Comparison of ENCODE assay signal across 15 cellular contexts in genomic region chr1:18324246-18324645, GRCh38.
DNase-seq lines count a peak whose midpoint lies in the region; ATAC-seq and TF ChIP-seq lines count a peak whose summit lies in the region.
"Had no signal": no experiment of that assay in that cellular context is flagged by ENCODE, and none has a peak within 500 bp of the region (broad histone marks: within the 10 kb centered on the region; RNA-seq: fewer than 3 reads in every experiment).

No MANE protein-coding gene starts in this region.

- H3K36me3 Mint-ChIP-seq in activated naive CD4-positive, alpha-beta T cell treated with anti-CD3 and anti-CD28 coated beads, Interleukin-2, amount 10 ng/mL, durations not matched to agents 7 days and 5 days: no peaks in the 10 kb centered on the region
- H3K36me3 Mint-ChIP-seq: activated naive CD4-positive, alpha-beta T cell treated with anti-CD3 and anti-CD28 coated beads, Interleukin-2, amount 50 U/mL, for 72 hours; T-cell had no signal

- no peak for ATAC-seq in HG03457 (IDR thresholded peaks at IDR 0.05; ENCODE audit: unreplicated experiment)
- ATAC-seq: activated naive CD4-positive, alpha-beta T cell treated with anti-CD3 and anti-CD28 coated beads, Interleukin-2, amount 50 U/mL, for 72 hours; T-cell had no signal

- no peak overlapping the region for H3K4me3 ChIP-seq in OCI-LY1 (ENCODE audit: low read depth, low read length, poor library complexity, severe bottlenecking)
- H3K4me3 ChIP-seq in suprapubic skin: no peak overlapping the region

- no peaks in the 10 kb centered on the region for H3K4me1 Mint-ChIP-seq in activated naive CD4-positive, alpha-beta T cell treated with anti-CD3 and anti-CD28 coated beads, Interleukin-2, amount 10 ng/mL, durations not matched to agents 7 days and 5 days
- H3K4me1 Mint-ChIP-seq: T-cell had no signal

- H3K9me3 ChIP-seq in OCI-LY1 (ENCODE audit: low read length): no peaks in the 10 kb centered on the region
- H3K9me3 ChIP-seq in suprapubic skin: no peaks in the 10 kb centered on the region

- CTCF ChIA-PET in activated naive CD4-positive, alpha-beta T cell treated with anti-CD3 and anti-CD28 coated beads, Interleukin-2, amount 10 ng/mL, durations not matched to agents 7 days and 5 days (lab: Charles Lee): no interaction called here

- DNase-seq in germinal center (ENCODE audit: low spot score) (peak; percentile 12), suprapubic skin (ENCODE audit: low spot score in 2 of 2) (no peak), T-helper 2 cell (no peak)
- DNase-seq in activated naive CD4-positive, alpha-beta T cell treated with anti-CD3 and anti-CD28 coated beads, Interleukin-2, amount 10 ng/mL, durations not matched to agents 7 days and 5 days: no peak
- DNase-seq: activated CD4-positive, CD25-positive, alpha-beta regulatory T cell treated with anti-CD3 and anti-CD28 coated beads, Interleukin-2, amount 50 U/mL, for 72 hours; NCI-H1930; NCI-H524; T-cell had no signal

- no peak for TF ChIP-seq EP300 in suprapubic skin (IDR thresholded peaks at IDR 0.05)

- no peak overlapping the region for H3K4me2 ChIP-seq in OCI-LY1 (ENCODE audit: low read length)

- H3K27ac ChIP-seq in 22Rv1 (no peak overlapping the region), OCI-LY1 (ENCODE audit: low read depth, low read length, poor library complexity, severe bottlenecking) (no peak overlapping the region), suprapubic skin (no peak overlapping the region)
- H3K27ac ChIP-seq: HL-60 had no signal

- H3K27me3 ChIP-seq in OCI-LY1 (ENCODE audit: insufficient read depth, low read length): no peaks in the 10 kb centered on the region; the same call in 1 of the 2 replicates
- H3K27me3 ChIP-seq in suprapubic skin: peaks cover 25% of the 10 kb centered on the region

- 67% methylated on average over 10 of the region's 10 CpGs for WGBS in suprapubic skin

- no peaks in the 10 kb centered on the region for H3K9me2 ChIP-seq in OCI-LY1 (ENCODE audit: low read depth, low read length)

- TF ChIP-seq CTCF in 22Rv1 (IDR thresholded peaks at IDR 0.05) (peak; percentile 62), GM12872 (IDR thresholded peaks at IDR 0.05; ENCODE audit: insufficient read depth, low read depth, low read length) (peak; percentile 51), OCI-LY1 (IDR thresholded peaks at IDR 0.05; ENCODE audit: low read length) (peak; percentile 42; the same call in 1 of the 2 replicates), suprapubic skin (IDR thresholded peaks at IDR 0.05) (no peak)

- H3K27ac Mint-ChIP-seq in activated naive CD4-positive, alpha-beta T cell treated with anti-CD3 and anti-CD28 coated beads, Interleukin-2, amount 10 ng/mL, durations not matched to agents 7 days and 5 days: no peak overlapping the region
- H3K27ac Mint-ChIP-seq: activated naive CD4-positive, alpha-beta T cell treated with anti-CD3 and anti-CD28 coated beads, Interleukin-2, amount 50 U/mL, for 72 hours; nephron; T-cell had no signal

- H3K9me3 Mint-ChIP-seq in activated naive CD4-positive, alpha-beta T cell treated with anti-CD3 and anti-CD28 coated beads, Interleukin-2, amount 10 ng/mL, durations not matched to agents 7 days and 5 days: no peaks in the 10 kb centered on the region
- H3K9me3 Mint-ChIP-seq: activated naive CD4-positive, alpha-beta T cell treated with anti-CD3 and anti-CD28 coated beads, Interleukin-2, amount 50 U/mL, for 72 hours; T-cell had no signal

- H3K9ac ChIP-seq in OCI-LY1 (ENCODE audit: low read length): no peak overlapping the region

- H2AFZ ChIP-seq in OCI-LY1 (ENCODE audit: low read length): no peak overlapping the region

- no peak overlapping the region for H3K4me3 Mint-ChIP-seq in activated naive CD4-positive, alpha-beta T cell treated with anti-CD3 and anti-CD28 coated beads, Interleukin-2, amount 10 ng/mL, durations not matched to agents 7 days and 5 days
- H3K4me3 Mint-ChIP-seq: nephron, T-cell had no signal

- H3F3A ChIP-seq in OCI-LY1 (ENCODE audit: insufficient read depth, low read length): no peaks in the 10 kb centered on the region

- no peak for TF ChIP-seq POLR2A in suprapubic skin (IDR thresholded peaks at IDR 0.05)

- peaks cover 11% of the 10 kb centered on the region for H3K27me3 Mint-ChIP-seq in activated naive CD4-positive, alpha-beta T cell treated with anti-CD3 and anti-CD28 coated beads, Interleukin-2, amount 10 ng/mL, durations not matched to agents 7 days and 5 days

- no peaks in the 10 kb centered on the region for H3K79me2 ChIP-seq in OCI-LY1 (ENCODE audit: insufficient read depth, low read length)

- H3K4me1 ChIP-seq in OCI-LY1 (ENCODE audit: insufficient read depth, low read length, severe bottlenecking) (no peaks in the 10 kb centered on the region), suprapubic skin (peaks cover 10% of the 10 kb centered on the region)

- H3K36me3 ChIP-seq in OCI-LY1 (ENCODE audit: insufficient read depth, low read length) (no peaks in the 10 kb centered on the region), suprapubic skin (no peaks in the 10 kb centered on the region)

- H4K20me1 ChIP-seq in OCI-LY1 (ENCODE audit: insufficient read depth, low read length): no peaks in the 10 kb centered on the region

Comparison
In these comparisons a context has a peak if more than half of its experiments do, and no peak if none do; other contexts are left out.
1. CTCF ChIP-seq: peak in 22Rv1 (single experiment), GM12872 (single experiment) and OCI-LY1 (single experiment); none in suprapubic skin (0 of 2).